Comparison of ENCODE assay signal across 22 cellular contexts in genomic region chr22:42891696-42892095, GRCh38. TPM values are rescaled to one million over a fixed set of nuclear protein-coding genes. Genes with fewer than 3 reads are reported as not detected.
DNase-seq lines count a peak whose midpoint lies in the region; ATAC-seq and TF ChIP-seq lines count a peak whose summit lies in the region.
"Had no signal": no experiment of that assay in that cellular context is flagged by ENCODE, and none has a peak within 500 bp of the region (broad histone marks: within the 10 kb centered on the region; RNA-seq: fewer than 3 reads in every experiment).

No MANE protein-coding gene starts in this region.

- H3K4me1 Mint-ChIP-seq in dendritic cell treated with granulocyte-macrophage colony-stimulating factor and Interleukin-4, amounts not matched to agents 40 ng/mL and 50 ng/mL, for 4 days (ENCODE audit: low read depth), result peaks cover 95% of the 10 kb centered on the region
- H3K4me1 Mint-ChIP-seq in neural crest cell, result peaks cover 10% of the 10 kb centered on the region

- ATAC-seq in Right ventricle myocardium superior (ENCODE audit: poor library complexity) (peak; percentile 12), HG03135 (IDR thresholded peaks at IDR 0.05; ENCODE audit: unreplicated experiment) (no peak), HG03520 (IDR thresholded peaks at IDR 0.05; ENCODE audit: unreplicated experiment) (no peak)
- ATAC-seq: sciatic nerve had no signal

- peak overlapping the region; percentile 10 for H3K27ac ChIP-seq in temporal lobe (ENCODE audit: low read depth, low read length)
- H3K27ac ChIP-seq: GM23248, uterus had no signal

- intact Hi-C loops in Right ventricle myocardium superior (cut with DNase I), result no loop called here
- intact Hi-C loops in cardiac septum (cut with DNase I), result no loop called here
- intact Hi-C loops in dendritic cell treated with granulocyte-macrophage colony-stimulating factor and Interleukin-4, amounts not matched to agents 40 ng/mL and 50 ng/mL, for 4 days (cut with micrococcal nuclease), result no loop called here

- H3K27me3 Mint-ChIP-seq in dendritic cell treated with granulocyte-macrophage colony-stimulating factor and Interleukin-4, amounts not matched to agents 40 ng/mL and 50 ng/mL, for 4 days, result no peaks in the 10 kb centered on the region
- no peaks in the 10 kb centered on the region for H3K27me3 Mint-ChIP-seq in neural crest cell (ENCODE audit: low read depth)

- no peak for DNase-seq in Right ventricle myocardium superior
- no peak for DNase-seq in cardiac septum (ENCODE audit: low spot score)
- DNase-seq in neural crest cell (ENCODE audit: low read depth, low spot score), result no peak
- no peak for DNase-seq in NCI-H146 treated with DMSO at 0.1 percent for 48 hours (lab: John Stamatoyannopoulos, UW; ENCODE audit: unreplicated experiment)
- DNase-seq: activated naive CD4-positive, alpha-beta T cell treated with Interleukin-2 at 50 U/mL for 16 hours; activated T-cell treated with anti-CD3 and anti-CD28 coated beads, Interleukin-2, amount 50 U/mL, for 48 hours; AML-193; amygdala; cortex of kidney; DND-41; GM23248; kidney; mesenchymal stem cell; NCI-H1048; NCI-H1930; stimulated activated CD4-positive, alpha-beta T cell treated with anti-CD3 and anti-CD28 coated beads, Interleukin-15, amount 100 ng/mL, for 24 hours; uterus had no signal

- H3K9me3 Mint-ChIP-seq in dendritic cell treated with granulocyte-macrophage colony-stimulating factor and Interleukin-4, amounts not matched to agents 40 ng/mL and 50 ng/mL, for 4 days, result no peaks in the 10 kb centered on the region
- H3K9me3 Mint-ChIP-seq in neural crest cell, result no peaks in the 10 kb centered on the region

- peaks cover 45% of the 10 kb centered on the region for H3K36me3 Mint-ChIP-seq in dendritic cell treated with granulocyte-macrophage colony-stimulating factor and Interleukin-4, amounts not matched to agents 40 ng/mL and 50 ng/mL, for 4 days (ENCODE audit: low read depth)
- H3K36me3 Mint-ChIP-seq in neural crest cell (ENCODE audit: low read depth), result peaks cover 14% of the 10 kb centered on the region

- H3K27ac Mint-ChIP-seq in dendritic cell treated with granulocyte-macrophage colony-stimulating factor and Interleukin-4, amounts not matched to agents 40 ng/mL and 50 ng/mL, for 4 days, result peak overlapping the region; percentile 67
- H3K27ac Mint-ChIP-seq in neural crest cell (ENCODE audit: unreplicated experiment), result peak overlapping the region; percentile 88

- TF ChIP-seq CTCF in neural crest cell (conservative IDR thresholded peaks at IDR 0.05), result no peak

- no peak overlapping the region for H3K4me3 Mint-ChIP-seq in dendritic cell treated with granulocyte-macrophage colony-stimulating factor and Interleukin-4, amounts not matched to agents 40 ng/mL and 50 ng/mL, for 4 days
- no peak overlapping the region for H3K4me3 Mint-ChIP-seq in neural crest cell

RNA-seq across cellular contexts. Expression of gene ARFGAP3, which starts 34.6 kb away (rescaled TPM):
- 22.4 TPM for total RNA-seq in Right ventricle myocardium superior
- 32.5 TPM for total RNA-seq in cardiac septum
- 28.4 and 29.9 TPM in 2 replicates for total RNA-seq in neural crest cell
- total RNA-seq in temporal lobe, result 50.9 TPM
